ENCODE assay signal across 9 cellular contexts in genomic region chr5:37005946-37006540, GRCh38.
A peak's percentile ranks its signal among the peaks of the same experiment; 100 is the strongest.
DNase-seq lines count a peak whose midpoint lies in the region; ATAC-seq and TF ChIP-seq lines count a peak whose summit lies in the region.
"Had no signal": no experiment of that assay in that cellular context is flagged by ENCODE, and none has a peak within 500 bp of the region (broad histone marks: within the 10 kb centered on the region; RNA-seq: fewer than 3 reads in every experiment).

No MANE protein-coding gene starts in this region.

- H2AFZ ChIP-seq in neuronal stem cell (ENCODE audit: low read length) = no peak overlapping the region

- H4K91ac ChIP-seq in neuronal stem cell (ENCODE audit: low read depth, low read length, poor library complexity) = no peak overlapping the region

- H2BK15ac ChIP-seq in neuronal stem cell (ENCODE audit: low read length) = no peak overlapping the region

- no peak overlapping the region for H3K27ac Mint-ChIP-seq in activated naive CD4-positive, alpha-beta T cell treated with anti-CD3 and anti-CD28 coated beads, Interleukin-2, amount 50 U/mL, for 72 hours
- H3K27ac Mint-ChIP-seq: activated naive CD8-positive, alpha-beta T cell had no signal

- H2BK5ac ChIP-seq in neuronal stem cell (ENCODE audit: low read length) = no peak overlapping the region

- no peak overlapping the region for H3K4me3 ChIP-seq in breast epithelium
- H3K4me3 ChIP-seq in neuronal stem cell (ENCODE audit: low read length in 2 of 2) = no peak overlapping the region

- H3K23ac ChIP-seq in neuronal stem cell (ENCODE audit: low read depth, low read length, poor library complexity) = no peak overlapping the region

- no peaks in the 10 kb centered on the region for H3K27me3 ChIP-seq in breast epithelium
- no peaks in the 10 kb centered on the region for H3K27me3 ChIP-seq in neuronal stem cell (ENCODE audit: control insufficient read depth in 3 of 3, insufficient read depth in 3 of 3, low read depth in 1 of 3, low read length in 3 of 3)

- no peak overlapping the region for H2AK5ac ChIP-seq in neuronal stem cell (ENCODE audit: low read depth, low read length)

- DNase-seq in SIG-M5 treated with dmso at 0.1 percent for 504 hours (lab: John Stamatoyannopoulos, UW; ENCODE audit: unreplicated experiment) = peak; percentile 30
- DNase-seq in SIG-M5 (lab: John Stamatoyannopoulos, UW) = no peak
- peak; percentile 46 for DNase-seq in NCI-H1694 treated with DMSO at 0.1 percent for 48 hours (lab: John Stamatoyannopoulos, UW)
- no peak for DNase-seq in breast epithelium (ENCODE audit: low spot score in 2 of 2)
- peak; percentile 58 for DNase-seq in medulla oblongata (ENCODE audit: extremely low spot score)
- no peak for DNase-seq in neuronal stem cell (ENCODE audit: low spot score)
- no peak for DNase-seq in activated naive CD4-positive, alpha-beta T cell treated with anti-CD3 and anti-CD28 coated beads, Interleukin-2, amount 50 U/mL, for 72 hours (ENCODE audit: low spot score in 2 of 2)

- no peaks in the 10 kb centered on the region for H3K9me3 Mint-ChIP-seq in activated naive CD4-positive, alpha-beta T cell treated with anti-CD3 and anti-CD28 coated beads, Interleukin-2, amount 50 U/mL, for 72 hours

- H3K4me1 ChIP-seq in breast epithelium = no peaks in the 10 kb centered on the region
- H3K4me1 ChIP-seq in neuronal stem cell (ENCODE audit: control insufficient read depth in 2 of 2, insufficient read depth in 1 of 2, low read depth in 1 of 2, low read length in 2 of 2) = no peaks in the 10 kb centered on the region

- H3K14ac ChIP-seq in neuronal stem cell (ENCODE audit: low read length) = no peak overlapping the region

- no peak overlapping the region for H3K4me2 ChIP-seq in neuronal stem cell (ENCODE audit: insufficient read depth, low read length, poor library complexity, severe bottlenecking)

- H3K9ac ChIP-seq in neuronal stem cell (ENCODE audit: low read depth, low read length, poor library complexity) = no peak overlapping the region

- no peak for ATAC-seq in HG02884 (IDR thresholded peaks at IDR 0.05; ENCODE audit: unreplicated experiment)
- no peak for ATAC-seq in activated naive CD4-positive, alpha-beta T cell treated with anti-CD3 and anti-CD28 coated beads, Interleukin-2, amount 50 U/mL, for 72 hours

- TF ChIP-seq CTCF in breast epithelium (IDR thresholded peaks at IDR 0.05) = peak; percentile 32 to 63 (median 62)

- H3K9me3 ChIP-seq in breast epithelium = no peaks in the 10 kb centered on the region
- H3K9me3 ChIP-seq in neuronal stem cell (replicated peaks in 1 of 2; ENCODE audit: control insufficient read depth in 2 of 2, insufficient read depth in 1 of 2, low read depth in 1 of 2, low read length in 2 of 2) = no peaks in the 10 kb centered on the region

- WGBS in neuronal stem cell (ENCODE audit: extremely low coverage in 2 of 2, insufficient read length in 2 of 2, insufficient replicate concordance in 1 of 2), 2 donors = no CpG with 5 or more reads among the region's 5 CpGs

- TF ChIP-seq POLR2A in breast epithelium (IDR thresholded peaks at IDR 0.05) = no peak

- H3K27ac ChIP-seq in breast epithelium = no peak overlapping the region
- no peak overlapping the region for H3K27ac ChIP-seq in neuronal stem cell (replicated peaks; ENCODE audit: low read length)

- no peak overlapping the region for H2BK12ac ChIP-seq in neuronal stem cell (ENCODE audit: low read length)

- H4K8ac ChIP-seq in neuronal stem cell (ENCODE audit: low read depth, low read length) = no peak overlapping the region

- H3K18ac ChIP-seq in neuronal stem cell (ENCODE audit: low read length) = no peak overlapping the region

- no peak overlapping the region for H3K4ac ChIP-seq in neuronal stem cell (ENCODE audit: low read length)

- H3K79me1 ChIP-seq in neuronal stem cell (ENCODE audit: low read depth, low read length) = no peaks in the 10 kb centered on the region

- peaks cover 17% of the 10 kb centered on the region for H3K36me3 ChIP-seq in breast epithelium
- peaks cover 5 to 99% of the 10 kb centered on the region in 2 donors for H3K36me3 ChIP-seq in neuronal stem cell (replicated peaks in 1 of 2; ENCODE audit: control insufficient read depth in 2 of 2, insufficient read depth in 2 of 2, low read length in 2 of 2)

- intact Hi-C loops in breast epithelium (cut with DNase I; ENCODE audit: low total_unique reads) = no loop called here

- H2BK120ac ChIP-seq in neuronal stem cell (ENCODE audit: low read depth, low read length) = no peak overlapping the region

- H3K36me3 Mint-ChIP-seq in activated naive CD4-positive, alpha-beta T cell treated with anti-CD3 and anti-CD28 coated beads, Interleukin-2, amount 50 U/mL, for 72 hours = no peaks in the 10 kb centered on the region
- H3K36me3 Mint-ChIP-seq: activated naive CD8-positive, alpha-beta T cell had no signal

Comparison
In these comparisons a context has a peak if more than half of its experiments do, and no peak if none do; other contexts are left out.
1. DNase-seq: peak in SIG-M5 treated with dmso at 0.1 percent for 504 hours (single experiment), NCI-H1694 treated with DMSO at 0.1 percent for 48 hours (single experiment) and medulla oblongata (single experiment); none in SIG-M5 (single experiment), breast epithelium (0 of 2), neuronal stem cell (single experiment) and activated naive CD4-positive, alpha-beta T cell treated with anti-CD3 and anti-CD28 coated beads, Interleukin-2, amount 50 U/mL, for 72 hours (0 of 2).